Comparison of ENCODE assay signal across 31 cellular contexts in genomic region chr7:38632411-38632810, GRCh38. TPM values are rescaled to one million over a fixed set of nuclear protein-coding genes. Genes with fewer than 3 reads are reported as not detected.
A peak's percentile ranks its signal among the peaks of the same experiment; 100 is the strongest.
DNase-seq lines count a peak whose midpoint lies in the region; ATAC-seq and TF ChIP-seq lines count a peak whose summit lies in the region.
"Had no signal": no experiment of that assay in that cellular context is flagged by ENCODE, and none has a peak within 500 bp of the region (broad histone marks: within the 10 kb centered on the region; RNA-seq: fewer than 3 reads in every experiment).

No MANE protein-coding gene starts in this region.

- no peaks in the 10 kb centered on the region for H3K79me1 ChIP-seq in mesendoderm (ENCODE audit: low read length)
- H3K79me1 ChIP-seq in trophoblast cell (ENCODE audit: low read length): no peaks in the 10 kb centered on the region
- H3K79me1 ChIP-seq in neuronal stem cell (ENCODE audit: low read depth, low read length): no peaks in the 10 kb centered on the region

- DNase-seq in NCI-H1105 treated with DMSO at 0.1 percent for 48 hours (lab: John Stamatoyannopoulos, UW) (peak; percentile 14), NCI-H1105 (lab: John Stamatoyannopoulos, UW) (no peak), GM12865 (ENCODE audit: low read depth) (peak; percentile 9), WTC11 (ENCODE audit: low spot score) (no peak), mesendoderm (peak; percentile 16), trophoblast cell (no peak), NCI-H1694 (lab: John Stamatoyannopoulos, UW) (no peak), neuronal stem cell (ENCODE audit: low spot score) (no peak)
- DNase-seq: activated CD4-positive, alpha-beta T cell treated with anti-CD3 and anti-CD28 coated beads, Interleukin-2, amount 50 U/mL, for 4 hours; activated CD8-positive, alpha-beta memory T cell treated with anti-CD3 and anti-CD28 coated beads, Interleukin-2, amount 50 U/mL, for 48 hours; caudate nucleus; CD8-positive, alpha-beta T cell; immature natural killer cell; KBM-7; mesenchymal stem cell; MG63; NCI-H526; ovary; Peyer's patch; retina; SIG-M5; stimulated activated CD4-positive, alpha-beta T cell treated with anti-CD3 and anti-CD28 coated beads, Interleukin-1b, Interleukin-23, amount 100 ng/mL, for 48 hours; T1000 had no signal

- no peaks in the 10 kb centered on the region for H3K9me3 Mint-ChIP-seq in WTC11
- H3K9me3 Mint-ChIP-seq: activated naive CD4-positive, alpha-beta T cell treated with anti-CD3 and anti-CD28 coated beads, Interleukin-2, amount 50 U/mL, for 24 hours; activated T-helper 17 cell treated with anti-CD3 and anti-CD28 coated beads, Interleukin-2, amount 50 U/mL, for 72 hours; CD8-positive, alpha-beta T cell; dendritic cell treated with granulocyte-macrophage colony-stimulating factor and Interleukin-4, amounts not matched to agents 40 ng/mL and 50 ng/mL, for 4 days; immature natural killer cell had no signal

- H3K27me3 Mint-ChIP-seq in WTC11 (ENCODE audit: low read depth): peaks cover 51% of the 10 kb centered on the region

- no peak overlapping the region for H2BK5ac ChIP-seq in mesendoderm (ENCODE audit: low read length)
- no peak overlapping the region for H2BK5ac ChIP-seq in trophoblast cell (ENCODE audit: low read depth, low read length, poor library complexity)
- no peak overlapping the region for H2BK5ac ChIP-seq in neuronal stem cell (ENCODE audit: low read length)

- H3K14ac ChIP-seq in trophoblast cell (ENCODE audit: low read length) (no peak overlapping the region), neuronal stem cell (ENCODE audit: low read length) (no peak overlapping the region)

- H3K36me3 ChIP-seq in mesendoderm (ENCODE audit: control insufficient read depth, insufficient read depth, low read length) (no peaks in the 10 kb centered on the region), trophoblast cell (ENCODE audit: control insufficient read depth in 1 of 2, insufficient read depth in 2 of 2, low read length in 2 of 2) (no peaks in the 10 kb centered on the region), neuronal stem cell (replicated peaks in 1 of 2; ENCODE audit: control insufficient read depth in 2 of 2, insufficient read depth in 2 of 2, low read length in 2 of 2) (no peaks in the 10 kb centered on the region)
- H3K36me3 ChIP-seq: MG63, ovary, Peyer's patch, tibial nerve had no signal

- no peak overlapping the region for H2AK5ac ChIP-seq in mesendoderm (ENCODE audit: low read length)
- no peak overlapping the region for H2AK5ac ChIP-seq in trophoblast cell (ENCODE audit: low read length)
- no peak overlapping the region for H2AK5ac ChIP-seq in neuronal stem cell (ENCODE audit: low read depth, low read length)

- H3K4me3 Mint-ChIP-seq in WTC11: peak overlapping the region; percentile 36; the same call in 1 of the 2 replicates
- H3K4me3 Mint-ChIP-seq: activated naive CD4-positive, alpha-beta T cell treated with anti-CD3 and anti-CD28 coated beads, Interleukin-2, amount 50 U/mL, for 24 hours; activated T-helper 17 cell treated with anti-CD3 and anti-CD28 coated beads, Interleukin-2, amount 50 U/mL, for 72 hours; CD8-positive, alpha-beta T cell; dendritic cell treated with granulocyte-macrophage colony-stimulating factor and Interleukin-4, amounts not matched to agents 40 ng/mL and 50 ng/mL, for 4 days; immature natural killer cell had no signal

- ATAC-seq in WTC11: no peak
- ATAC-seq: activated T-helper 17 cell treated with anti-CD3 and anti-CD28 coated beads, Interleukin-2, amount 50 U/mL, for 72 hours; CD8-positive, alpha-beta T cell; left lobe of liver had no signal

- H3K23ac ChIP-seq in mesendoderm (ENCODE audit: low read length): no peak overlapping the region
- no peak overlapping the region for H3K23ac ChIP-seq in trophoblast cell (ENCODE audit: low read length)
- H3K23ac ChIP-seq in neuronal stem cell (ENCODE audit: low read depth, low read length, poor library complexity): no peak overlapping the region

- H3K4me1 Mint-ChIP-seq in WTC11: peaks cover 13% of the 10 kb centered on the region
- H3K4me1 Mint-ChIP-seq: activated T-helper 17 cell treated with anti-CD3 and anti-CD28 coated beads, Interleukin-2, amount 50 U/mL, for 72 hours had no signal

- no peak overlapping the region for H3K9ac ChIP-seq in mesendoderm (ENCODE audit: low read length)
- H3K9ac ChIP-seq in trophoblast cell (ENCODE audit: low read length): no peak overlapping the region
- H3K9ac ChIP-seq in neuronal stem cell (ENCODE audit: low read depth, low read length, poor library complexity): no peak overlapping the region

- H3K4me3 ChIP-seq in GM12865 (ENCODE audit: low read depth, low read length) (no peak overlapping the region), mesendoderm (ENCODE audit: low read length) (no peak overlapping the region), trophoblast cell (ENCODE audit: low read depth, low read length) (no peak overlapping the region), neuronal stem cell (ENCODE audit: low read length in 2 of 2) (no peak overlapping the region)
- H3K4me3 ChIP-seq: MG63, ovary, Peyer's patch, smooth muscle cell, tibial nerve had no signal

- no peak overlapping the region for H4K5ac ChIP-seq in mesendoderm (ENCODE audit: low read length)

- H2BK120ac ChIP-seq in mesendoderm (ENCODE audit: low read depth, low read length) (no peak overlapping the region), trophoblast cell (ENCODE audit: insufficient read depth, low read length, poor library complexity) (no peak overlapping the region), neuronal stem cell (ENCODE audit: low read depth, low read length) (no peak overlapping the region)

- H4K8ac ChIP-seq in mesendoderm (ENCODE audit: low read depth, low read length) (no peak overlapping the region), trophoblast cell (ENCODE audit: low read depth, low read length) (no peak overlapping the region), neuronal stem cell (ENCODE audit: low read depth, low read length) (no peak overlapping the region)

- no CpG with 5 or more reads among the region's 2 CpGs for WGBS in mesendoderm (ENCODE audit: extremely low coverage, insufficient coverage, low lambda C conversion rate)
- whole genome bisulfite sequencing in trophoblast cell (ENCODE audit: extremely low coverage, insufficient coverage, insufficient read length): no CpG with 5 or more reads among the region's 2 CpGs
- no CpG with 5 or more reads among the region's 2 CpGs for whole genome bisulfite sequencing in neuronal stem cell (ENCODE audit: extremely low coverage in 2 of 2, insufficient read length in 2 of 2, insufficient replicate concordance in 1 of 2), 2 donors

- H3K18ac ChIP-seq in mesendoderm (ENCODE audit: low read length) (no peak overlapping the region), trophoblast cell (ENCODE audit: low read length) (no peak overlapping the region), neuronal stem cell (ENCODE audit: low read length) (no peak overlapping the region)

- TF ChIP-seq CTCF in GM12865 (IDR thresholded peaks at IDR 0.05; ENCODE audit: insufficient read depth, low read depth, low read length, missing control alignments) (no peak), WTC11 (IDR thresholded peaks at IDR 0.05) (no peak)

- H3K79me2 ChIP-seq in mesendoderm (ENCODE audit: control insufficient read depth, insufficient read depth, low read length) (no peaks in the 10 kb centered on the region), trophoblast cell (ENCODE audit: control insufficient read depth, insufficient read depth, low read length, poor library complexity) (no peaks in the 10 kb centered on the region)

- no peaks in the 10 kb centered on the region for H3K4me1 ChIP-seq in mesendoderm (ENCODE audit: control insufficient read depth, low read depth, low read length)
- peaks cover 2 to 9% of the 10 kb centered on the region in 2 experiments for H3K4me1 ChIP-seq in trophoblast cell (ENCODE audit: control insufficient read depth in 1 of 2, insufficient read depth in 2 of 2, low read length in 2 of 2)
- peaks cover 4 to 14% of the 10 kb centered on the region in 2 donors for H3K4me1 ChIP-seq in neuronal stem cell (ENCODE audit: control insufficient read depth in 2 of 2, insufficient read depth in 1 of 2, low read depth in 1 of 2, low read length in 2 of 2)
- H3K4me1 ChIP-seq: Peyer's patch had no signal

- H2BK12ac ChIP-seq in trophoblast cell (ENCODE audit: low read length) (no peak overlapping the region), neuronal stem cell (ENCODE audit: low read length) (no peak overlapping the region)

- H2BK15ac ChIP-seq in mesendoderm (replicated peaks; ENCODE audit: low read depth) (no peak overlapping the region), neuronal stem cell (ENCODE audit: low read length) (no peak overlapping the region)

- no peak overlapping the region for H2AFZ ChIP-seq in trophoblast cell (ENCODE audit: insufficient read depth, low read length, poor library complexity)
- no peak overlapping the region for H2AFZ ChIP-seq in neuronal stem cell (ENCODE audit: low read length)

- no peak overlapping the region for H3K27ac Mint-ChIP-seq in WTC11
- H3K27ac Mint-ChIP-seq: activated naive CD4-positive, alpha-beta T cell treated with anti-CD3 and anti-CD28 coated beads, Interleukin-2, amount 50 U/mL, for 24 hours; activated T-helper 17 cell treated with anti-CD3 and anti-CD28 coated beads, Interleukin-2, amount 50 U/mL, for 72 hours; CD8-positive, alpha-beta T cell; dendritic cell treated with granulocyte-macrophage colony-stimulating factor and Interleukin-4, amounts not matched to agents 40 ng/mL and 50 ng/mL, for 4 days; immature natural killer cell had no signal

- no peak overlapping the region for H3K4ac ChIP-seq in mesendoderm (ENCODE audit: low read depth, low read length)
- H3K4ac ChIP-seq in trophoblast cell (ENCODE audit: low read depth, low read length): no peak overlapping the region
- no peak overlapping the region for H3K4ac ChIP-seq in neuronal stem cell (ENCODE audit: low read length)

- H3K4me2 ChIP-seq in mesendoderm (ENCODE audit: low read length): no peak overlapping the region
- no peak overlapping the region for H3K4me2 ChIP-seq in trophoblast cell (ENCODE audit: low read length)
- no peak overlapping the region for H3K4me2 ChIP-seq in neuronal stem cell (ENCODE audit: insufficient read depth, low read length, poor library complexity, severe bottlenecking)

- CTCF ChIA-PET in WTC11 (lab: Charles Lee): interaction anchor here (0.5 to 2.7 kb wide), 8 partner anchors 22 to 264 kb away, joined by 3 to 15 read pairs (median 6); no protein-coding TSS in a partner anchor

- H3K27me3 ChIP-seq in mesendoderm (ENCODE audit: insufficient read depth, low read length, poor library complexity) (peaks cover 4% of the 10 kb centered on the region), trophoblast cell (ENCODE audit: insufficient read depth, low read length) (peaks cover 27% of the 10 kb centered on the region), neuronal stem cell (ENCODE audit: control insufficient read depth in 3 of 3, insufficient read depth in 3 of 3, low read depth in 1 of 3, low read length in 3 of 3) (peaks cover 0 to 8% (median 0%) of the 10 kb centered on the region in 3 experiments)
- H3K27me3 ChIP-seq: MG63, ovary, Peyer's patch had no signal

- H3K9me3 ChIP-seq in trophoblast cell (ENCODE audit: insufficient read depth, low read depth, low read length) (no peaks in the 10 kb centered on the region), neuronal stem cell (replicated peaks in 1 of 2; ENCODE audit: control insufficient read depth in 2 of 2, insufficient read depth in 1 of 2, low read depth in 1 of 2, low read length in 2 of 2) (peaks cover 0 to 2% of the 10 kb centered on the region in 2 donors)
- H3K9me3 ChIP-seq: MG63, ovary, Peyer's patch, tibial nerve had no signal

- POLR2A ChIA-PET in WTC11 (lab: Charles Lee): no interaction called here

- no peaks in the 10 kb centered on the region for H3K36me3 Mint-ChIP-seq in WTC11
- H3K36me3 Mint-ChIP-seq: activated naive CD4-positive, alpha-beta T cell treated with anti-CD3 and anti-CD28 coated beads, Interleukin-2, amount 50 U/mL, for 24 hours; CD8-positive, alpha-beta T cell; immature natural killer cell had no signal

- H3K56ac ChIP-seq in mesendoderm (ENCODE audit: low read length): no peak overlapping the region

- H4K91ac ChIP-seq in trophoblast cell (ENCODE audit: low read depth, low read length) (no peak overlapping the region), neuronal stem cell (ENCODE audit: low read depth, low read length, poor library complexity) (no peak overlapping the region)

- no peak overlapping the region for H4K12ac ChIP-seq in trophoblast cell (ENCODE audit: low read depth, low read length)

- H3K27ac ChIP-seq in mesendoderm (ENCODE audit: low read depth, low read length): no peak overlapping the region
- H3K27ac ChIP-seq in trophoblast cell (ENCODE audit: low read depth, low read length): no peak overlapping the region
- H3K27ac ChIP-seq in neuronal stem cell (replicated peaks; ENCODE audit: low read length): no peak overlapping the region
- H3K27ac ChIP-seq: ovary, Peyer's patch, tibial nerve had no signal

RNA-seq across cellular contexts. Expression of gene AMPH, which starts 1.2 kb away (rescaled TPM):
- total RNA-seq in WTC11 (2021): 8.9 to 10.0 TPM (median 9.0 TPM) in 3 replicates
- 1.7 TPM for polyA plus RNA-seq in mesendoderm (2013, experiment 1 of 2)
- 1.8 TPM for polyA plus RNA-seq in mesendoderm (2013, experiment 2 of 2)
- polyA plus RNA-seq in trophoblast cell (2013): 0.05 and 0.08 TPM in 2 replicates
- 26.4 TPM for polyA plus RNA-seq in neuronal stem cell (2013, experiment 1 of 2)
- polyA plus RNA-seq in neuronal stem cell (2013, experiment 2 of 2): 26.2 TPM
- total RNA-seq: activated T-helper 17 cell treated with anti-CD3 and anti-CD28 coated beads, Interleukin-2, amount 50 U/mL, for 72 hours; CD8-positive, alpha-beta T cell; G401; myocyte had no signal

Comparison
In these comparisons a context has a peak if more than half of its experiments do, and no peak if none do; other contexts are left out.
1. DNase-seq: peak in NCI-H1105 treated with DMSO at 0.1 percent for 48 hours (single experiment), GM12865 (single experiment) and mesendoderm (single experiment); none in NCI-H1105 (single experiment), WTC11 (single experiment), trophoblast cell (0 of 2), NCI-H1694 (single experiment) and neuronal stem cell (single experiment).